ENCODE assay signal across 22 cellular contexts in genomic region chr9:82057805-82058204, GRCh38.
DNase-seq lines count a peak whose midpoint lies in the region; ATAC-seq and TF ChIP-seq lines count a peak whose summit lies in the region.
"Had no signal": no experiment of that assay in that cellular context is flagged by ENCODE, and none has a peak within 500 bp of the region (broad histone marks: within the 10 kb centered on the region; RNA-seq: fewer than 3 reads in every experiment).

No MANE protein-coding gene starts in this region.

- H3K27me3 ChIP-seq in BLaER1 treated with 17β-estradiol and CSF1 and Interleukin-3, amounts not matched to agents 10 nM and 100 nM = no peaks in the 10 kb centered on the region
- H3K27me3 ChIP-seq in MM.1S (replicated peaks; ENCODE audit: insufficient read depth, low read length) = no peaks in the 10 kb centered on the region
- H3K27me3 ChIP-seq: BE2C had no signal

- no peaks in the 10 kb centered on the region for H3K9me2 ChIP-seq in MM.1S (replicated peaks; ENCODE audit: insufficient read depth, low read length)
- H3K9me2 ChIP-seq: SK-N-SH had no signal

- H3K36me3 ChIP-seq in BLaER1 treated with 17β-estradiol and CSF1 and Interleukin-3, amounts not matched to agents 10 nM and 100 nM = no peaks in the 10 kb centered on the region
- H3K36me3 ChIP-seq in MM.1S (replicated peaks; ENCODE audit: insufficient read depth, low read length) = no peaks in the 10 kb centered on the region
- H3K36me3 ChIP-seq: BE2C had no signal

- H3K4me2 ChIP-seq in BLaER1 treated with 17β-estradiol and CSF1 and Interleukin-3, amounts not matched to agents 10 nM and 100 nM = peak overlapping the region in 6 of 11 experiments; percentile 2 to 42 (median 32); a peak in 9 of 22 replicates
- peak overlapping the region; percentile 36; the same call in 1 of the 2 replicates for H3K4me2 ChIP-seq in MM.1S (ENCODE audit: low read depth, low read length)
- H3K4me2 ChIP-seq: PC-9, SK-N-SH had no signal

- peak overlapping the region; percentile 10 for H3K27ac Mint-ChIP-seq in stimulated activated naive B cell treated with anti-CD40 and anti-IgM and Interleukin-4, amounts not matched to agents 10 μg/mL and 1 μg/mL and 100 μg/mL, for 72 hours
- H3K27ac Mint-ChIP-seq: CD4-positive, alpha-beta T cell had no signal

- no peak overlapping the region for H2AFZ ChIP-seq in MM.1S (ENCODE audit: low read length)
- H2AFZ ChIP-seq: PC-9 had no signal

- TF ChIP-seq CTCF in MM.1S (IDR thresholded peaks at IDR 0.05; ENCODE audit: low read length) = no peak

- DNase-seq in MM.1S (peak; percentile 93), astrocyte of the hippocampus (ENCODE audit: low read depth, low spot score) (peak; percentile 5), NCI-H2107 treated with DMSO at 0.1 percent for 48 hours (lab: John Stamatoyannopoulos, UW; ENCODE audit: unreplicated experiment) (no peak), DMS53 treated with DMSO at 0.1 percent for 48 hours (lab: John Stamatoyannopoulos, UW; ENCODE audit: unreplicated experiment) (no peak)
- peak; percentile 17 for DNase-seq in stimulated activated naive B cell treated with anti-CD40 and anti-IgM and Interleukin-4, amounts not matched to agents 10 μg/mL and 1 μg/mL and 100 μg/mL, for 72 hours
- DNase-seq in stimulated activated CD4-positive, alpha-beta T cell treated with anti-CD3 and anti-CD28 coated beads, Interleukin-4, amount 100 ng/mL, for 1 hour = no peak
- DNase-seq: BE2C; CD4-positive, alpha-beta T cell; COR-L47; DMS79 treated with DMSO at 0.1 percent for 48 hours; GOT3; HCEC 1CT; IMR-90; Karpas-422; NCI-H1417; NCI-H187; NCI-H446 treated with DMSO at 0.1 percent for 48 hours; NCI-H526 treated with DMSO at 0.1 percent for 48 hours; PC-9; SIG-M5; SK-N-SH had no signal

- no peaks in the 10 kb centered on the region for H3K36me3 Mint-ChIP-seq in stimulated activated naive B cell treated with anti-CD40 and anti-IgM and Interleukin-4, amounts not matched to agents 10 μg/mL and 1 μg/mL and 100 μg/mL, for 72 hours

- peaks cover 3 to 4% of the 10 kb centered on the region in 2 donors for H3K27me3 Mint-ChIP-seq in stimulated activated naive B cell treated with anti-CD40 and anti-IgM and Interleukin-4, amounts not matched to agents 10 μg/mL and 1 μg/mL and 100 μg/mL, for 72 hours
- H3K27me3 Mint-ChIP-seq: CD4-positive, alpha-beta T cell had no signal

- H3K27ac ChIP-seq in BLaER1 treated with 17β-estradiol and CSF1 and Interleukin-3, amounts not matched to agents 10 nM and 100 nM = no peak overlapping the region
- peak overlapping the region; percentile 56; the same call in 1 of the 2 replicates for H3K27ac ChIP-seq in MM.1S (ENCODE audit: low read length)
- H3K27ac ChIP-seq: PC-9 had no signal

- H3K4me3 Mint-ChIP-seq in stimulated activated naive B cell treated with anti-CD40 and anti-IgM and Interleukin-4, amounts not matched to agents 10 μg/mL and 1 μg/mL and 100 μg/mL, for 72 hours = no peak overlapping the region
- H3K4me3 Mint-ChIP-seq: CD4-positive, alpha-beta T cell had no signal

- H3K9me3 Mint-ChIP-seq in stimulated activated naive B cell treated with anti-CD40 and anti-IgM and Interleukin-4, amounts not matched to agents 10 μg/mL and 1 μg/mL and 100 μg/mL, for 72 hours = no peaks in the 10 kb centered on the region
- H3K9me3 Mint-ChIP-seq: CD4-positive, alpha-beta T cell had no signal

- no peaks in the 10 kb centered on the region for H4K20me1 ChIP-seq in BLaER1 treated with 17β-estradiol and CSF1 and Interleukin-3, amounts not matched to agents 10 nM and 100 nM
- no peaks in the 10 kb centered on the region for H4K20me1 ChIP-seq in MM.1S (ENCODE audit: insufficient read depth, low read length)

- H3K4me3 ChIP-seq in BLaER1 treated with 17β-estradiol and CSF1 and Interleukin-3, amounts not matched to agents 10 nM and 100 nM = no peak overlapping the region
- no peak overlapping the region for H3K4me3 ChIP-seq in MM.1S (ENCODE audit: low read length)
- H3K4me3 ChIP-seq: PC-9 had no signal

- peaks cover 13 to 27% of the 10 kb centered on the region in 2 donors for H3K4me1 Mint-ChIP-seq in stimulated activated naive B cell treated with anti-CD40 and anti-IgM and Interleukin-4, amounts not matched to agents 10 μg/mL and 1 μg/mL and 100 μg/mL, for 72 hours

- H3K9me3 ChIP-seq in BLaER1 treated with 17β-estradiol and CSF1 and Interleukin-3, amounts not matched to agents 10 nM and 100 nM (replicated peaks in 1 of 11) = peaks cover 0 to 9% (median 7%) of the 10 kb centered on the region in 11 experiments; a peak in 12 of 22 replicates
- H3K9me3 ChIP-seq in MM.1S (replicated peaks; ENCODE audit: insufficient read depth, low read length) = no peaks in the 10 kb centered on the region
- H3K9me3 ChIP-seq: BE2C, SK-N-SH had no signal

- peaks cover 0 to 15% (median 6%) of the 10 kb centered on the region in 10 experiments; a peak in 9 of 20 replicates for H3K4me1 ChIP-seq in BLaER1 treated with 17β-estradiol and CSF1 and Interleukin-3, amounts not matched to agents 10 nM and 100 nM
- peaks cover 22% of the 10 kb centered on the region for H3K4me1 ChIP-seq in MM.1S (ENCODE audit: low read length)
- H3K4me1 ChIP-seq: BE2C had no signal

- no peak overlapping the region for H3K9ac ChIP-seq in BLaER1 treated with 17β-estradiol and CSF1 and Interleukin-3, amounts not matched to agents 10 nM and 100 nM
- 0 out of 2 replicates have a peak overlapping the region, but pooled peaks have one; percentile 21 for H3K9ac ChIP-seq in MM.1S (ENCODE audit: low read length)
- H3K9ac ChIP-seq: SK-N-SH had no signal

- ATAC-seq in stimulated activated naive B cell treated with anti-CD40 and anti-IgM and Interleukin-4, amounts not matched to agents 10 μg/mL and 1 μg/mL and 100 μg/mL, for 72 hours (replicated peaks) = peak; percentile 82 to 88

- peaks cover 5% of the 10 kb centered on the region; the same call in 1 of the 2 replicates for H3F3A ChIP-seq in MM.1S (ENCODE audit: insufficient read depth, low read length)

- H3K79me2 ChIP-seq in MM.1S (ENCODE audit: low read length) = no peaks in the 10 kb centered on the region

Comparison
In these comparisons a context has a peak if more than half of its experiments do, and no peak if none do; other contexts are left out.
1. DNase-seq: peak in MM.1S (single experiment), astrocyte of the hippocampus (single experiment) and stimulated activated naive B cell treated with anti-CD40 and anti-IgM and Interleukin-4, amounts not matched to agents 10 μg/mL and 1 μg/mL and 100 μg/mL, for 72 hours (single experiment); none in NCI-H2107 treated with DMSO at 0.1 percent for 48 hours (single experiment), DMS53 treated with DMSO at 0.1 percent for 48 hours (single experiment) and stimulated activated CD4-positive, alpha-beta T cell treated with anti-CD3 and anti-CD28 coated beads, Interleukin-4, amount 100 ng/mL, for 1 hour (single experiment).